In genomic region chr7:132321387-132321786, GRCh38 we compare ENCODE assay signal across 15 cellular contexts.
DNase-seq lines count a peak whose midpoint lies in the region; FAIRE-seq and TF ChIP-seq lines count a peak whose summit lies in the region.
"Had no signal": no experiment of that assay in that cellular context is flagged by ENCODE, and none has a peak within 500 bp of the region (broad histone marks: within the 10 kb centered on the region; RNA-seq: fewer than 3 reads in every experiment).

No MANE protein-coding gene starts in this region.

- H3K27ac ChIP-seq in GM23248 (no peak overlapping the region), brain microvascular endothelial cell (no peak overlapping the region), neuronal stem cell (replicated peaks; ENCODE audit: low read length) (no peak overlapping the region)
- H3K27ac ChIP-seq: esophagus squamous epithelium, ovary, RWPE1, transverse colon had no signal

- H3K36me3 Mint-ChIP-seq in activated naive CD8-positive, alpha-beta T cell treated with anti-CD3 and anti-CD28 coated beads for 36 hours, result peaks cover 1% of the 10 kb centered on the region

- H3K36me3 ChIP-seq in GM23248 (ENCODE audit: low read depth), result no peaks in the 10 kb centered on the region
- H3K36me3 ChIP-seq in brain microvascular endothelial cell (replicated peaks), result no peaks in the 10 kb centered on the region
- no peaks in the 10 kb centered on the region for H3K36me3 ChIP-seq in neuronal stem cell (replicated peaks in 1 of 2; ENCODE audit: control insufficient read depth in 2 of 2, insufficient read depth in 2 of 2, low read length in 2 of 2)
- H3K36me3 ChIP-seq: esophagus squamous epithelium, ovary, transverse colon had no signal

- peak; percentile 52 for TF ChIP-seq CTCF in brain microvascular endothelial cell (IDR thresholded peaks at IDR 0.05; ENCODE audit: low read depth, low read length, missing control alignments)

- H3K4me2 ChIP-seq in GM23248 (ENCODE audit: unreplicated experiment) (no peak overlapping the region), neuronal stem cell (ENCODE audit: insufficient read depth, low read length, poor library complexity, severe bottlenecking) (no peak overlapping the region)

- H3K4me3 Mint-ChIP-seq in activated naive CD8-positive, alpha-beta T cell treated with anti-CD3 and anti-CD28 coated beads for 36 hours, result no peak overlapping the region

- no peaks in the 10 kb centered on the region for H3F3A ChIP-seq in GM23248 (ENCODE audit: insufficient read depth)

- H2BK120ac ChIP-seq in neuronal stem cell (ENCODE audit: low read depth, low read length), result no peak overlapping the region

- H3K79me2 ChIP-seq in GM23248 (ENCODE audit: insufficient read depth), result no peaks in the 10 kb centered on the region

- H3K4me1 Mint-ChIP-seq in activated naive CD8-positive, alpha-beta T cell treated with anti-CD3 and anti-CD28 coated beads for 36 hours, result peaks cover 6% of the 10 kb centered on the region

- H3K4ac ChIP-seq in neuronal stem cell (ENCODE audit: low read length), result no peak overlapping the region

- H3K27me3 ChIP-seq in GM23248 (replicated peaks; ENCODE audit: insufficient read depth) (no peaks in the 10 kb centered on the region; the same call in 1 of the 2 replicates), brain microvascular endothelial cell (replicated peaks) (no peaks in the 10 kb centered on the region), neuronal stem cell (ENCODE audit: control insufficient read depth in 3 of 3, insufficient read depth in 3 of 3, low read depth in 1 of 3, low read length in 3 of 3) (peaks cover 0 to 4% (median 0%) of the 10 kb centered on the region in 3 experiments)
- H3K27me3 ChIP-seq: ovary, transverse colon had no signal

- no peaks in the 10 kb centered on the region for H4K20me1 ChIP-seq in GM23248 (ENCODE audit: insufficient read depth)

- no peak for TF ChIP-seq POLR2A in H54 (IDR thresholded peaks at IDR 0.05; ENCODE audit: low read depth, low read length)

- DNase-seq in GM23248, result peak; percentile 9
- peak; percentile 27 for DNase-seq in NAMALWA (ENCODE audit: low spot score)
- DNase-seq in brain microvascular endothelial cell, result peak; percentile 3
- no peak for DNase-seq in neuronal stem cell (ENCODE audit: low spot score)
- no peak for DNase-seq in HUDEP-2 (lab: John Stamatoyannopoulos, UW; ENCODE audit: unreplicated experiment in 76 of 76)
- DNase-seq in activated naive CD8-positive, alpha-beta T cell treated with anti-CD3 and anti-CD28 coated beads for 36 hours, result no peak
- DNase-seq in DMS153 (lab: John Stamatoyannopoulos, UW), result no peak
- DNase-seq in H54 (ENCODE audit: insufficient read length, low spot score), result no peak
- DNase-seq: activated naive CD4-positive, alpha-beta T cell treated with Interleukin-2 at 50 U/mL for 16 hours; central memory CD4-positive, alpha-beta T cell; esophagus squamous epithelium; ovary; transverse colon had no signal

- 49 to 50% methylated on average over 6 of the region's 6 CpGs for WGBS in GM23248 (ENCODE audit: low coverage in 1 of 2, low lambda C conversion rate in 2 of 2, missing lambda C conversion rate in 2 of 2), 2 experiments
- no CpG with 5 or more reads among the region's 6 CpGs for WGBS in neuronal stem cell (ENCODE audit: extremely low coverage in 2 of 2, insufficient read length in 2 of 2, insufficient replicate concordance in 1 of 2), 2 donors

- no peak overlapping the region for H3K14ac ChIP-seq in neuronal stem cell (ENCODE audit: low read length)

- H3K27me3 Mint-ChIP-seq in activated naive CD8-positive, alpha-beta T cell treated with anti-CD3 and anti-CD28 coated beads for 36 hours, result peaks cover 36% of the 10 kb centered on the region

- H3K79me1 ChIP-seq in neuronal stem cell (ENCODE audit: low read depth, low read length), result no peaks in the 10 kb centered on the region

- H3K4me1 ChIP-seq in GM23248 (ENCODE audit: insufficient read depth) (no peaks in the 10 kb centered on the region), neuronal stem cell (ENCODE audit: control insufficient read depth in 2 of 2, insufficient read depth in 1 of 2, low read depth in 1 of 2, low read length in 2 of 2) (peaks cover 0 to 5% of the 10 kb centered on the region in 2 donors)

- FAIRE-seq in H54 (lab: Jason Lieb, UNC), result no peak

- no peak overlapping the region for H3K4me3 ChIP-seq in GM23248
- H3K4me3 ChIP-seq in brain microvascular endothelial cell (ENCODE audit: low read depth, low read length), result no peak overlapping the region
- no peak overlapping the region for H3K4me3 ChIP-seq in neuronal stem cell (ENCODE audit: low read length in 2 of 2)
- H3K4me3 ChIP-seq: esophagus squamous epithelium, lung, ovary, transverse colon had no signal

- no peaks in the 10 kb centered on the region for H3K9me2 ChIP-seq in GM23248 (ENCODE audit: insufficient read depth)

- H3K23ac ChIP-seq in neuronal stem cell (ENCODE audit: low read depth, low read length, poor library complexity), result no peak overlapping the region

- H2AK5ac ChIP-seq in neuronal stem cell (ENCODE audit: low read depth, low read length), result no peak overlapping the region

- H2BK15ac ChIP-seq in neuronal stem cell (ENCODE audit: low read length), result no peak overlapping the region

- H4K8ac ChIP-seq in neuronal stem cell (ENCODE audit: low read depth, low read length), result no peak overlapping the region

- H3K9me3 ChIP-seq in GM23248 (ENCODE audit: low read depth) (no peaks in the 10 kb centered on the region), neuronal stem cell (replicated peaks in 1 of 2; ENCODE audit: control insufficient read depth in 2 of 2, insufficient read depth in 1 of 2, low read depth in 1 of 2, low read length in 2 of 2) (no peaks in the 10 kb centered on the region)
- H3K9me3 ChIP-seq: esophagus squamous epithelium, ovary, transverse colon had no signal

- no peak overlapping the region for H2BK5ac ChIP-seq in neuronal stem cell (ENCODE audit: low read length)

- H4K91ac ChIP-seq in neuronal stem cell (ENCODE audit: low read depth, low read length, poor library complexity), result peak overlapping the region; percentile 7

- no peak overlapping the region for H3K9ac ChIP-seq in GM23248
- H3K9ac ChIP-seq in neuronal stem cell (ENCODE audit: low read depth, low read length, poor library complexity), result no peak overlapping the region

- no peak overlapping the region for H3K27ac Mint-ChIP-seq in activated naive CD8-positive, alpha-beta T cell treated with anti-CD3 and anti-CD28 coated beads for 36 hours

- H3K9me3 Mint-ChIP-seq in activated naive CD8-positive, alpha-beta T cell treated with anti-CD3 and anti-CD28 coated beads for 36 hours, result peaks cover 6% of the 10 kb centered on the region

- H2AFZ ChIP-seq in GM23248 (no peak overlapping the region), neuronal stem cell (ENCODE audit: low read length) (no peak overlapping the region)

- no peak overlapping the region for H3K18ac ChIP-seq in neuronal stem cell (ENCODE audit: low read length)

- in situ Hi-C loops in GM23248 (cut with MboI) (loop anchor here (10.0 kb wide), 1 partner anchor 263 kb away; no protein-coding TSS in a partner anchor), brain microvascular endothelial cell (cut with HindIII; ENCODE audit: low pct_ligation_motif_present, low sequenced_read_pairs) (no loop called here)

- no peak overlapping the region for H2BK12ac ChIP-seq in neuronal stem cell (ENCODE audit: low read length)

Comparison
In these comparisons a context has a peak if more than half of its experiments do, and no peak if none do; other contexts are left out.
1. DNase-seq: peak in GM23248 (single experiment), NAMALWA (single experiment) and brain microvascular endothelial cell (single experiment); none in neuronal stem cell (single experiment), HUDEP-2 (0 of 76), activated naive CD8-positive, alpha-beta T cell treated with anti-CD3 and anti-CD28 coated beads for 36 hours (single experiment), DMS153 (single experiment) and H54 (single experiment).